In the genomic region with DNA sequence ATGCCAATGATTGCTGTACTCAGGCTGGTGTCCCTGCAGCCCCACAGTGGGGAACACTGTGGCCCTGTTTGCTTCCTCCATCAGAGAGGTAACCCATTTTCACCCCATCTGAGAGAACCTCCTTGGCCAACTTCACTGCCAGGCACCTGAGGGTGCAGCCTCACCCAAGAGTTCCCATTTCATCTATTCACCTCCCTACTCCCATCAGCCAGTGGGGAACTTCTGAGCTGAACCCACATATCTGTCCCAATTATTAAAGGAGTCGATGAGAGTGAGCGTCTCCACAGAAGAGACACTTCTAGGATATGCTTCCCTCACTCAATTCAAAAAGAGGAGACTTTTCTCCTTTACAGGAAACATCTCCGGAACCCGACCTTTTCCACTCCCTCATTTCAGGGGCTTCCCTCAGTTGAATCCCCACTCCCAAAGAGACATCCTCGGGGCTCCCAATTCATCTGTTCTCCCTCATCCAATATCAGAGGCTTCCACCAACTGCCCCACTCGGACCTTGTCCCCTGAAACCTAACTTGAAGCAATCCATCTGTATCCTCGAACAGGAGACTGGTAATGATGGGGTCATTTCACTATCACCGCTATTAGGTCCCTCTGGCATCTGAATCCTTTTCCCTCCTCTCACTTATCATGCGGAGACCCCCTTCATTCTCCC, we compare ENCODE assay signal across 8 cellular contexts. TPM values are rescaled to one million over a fixed set of nuclear protein-coding genes. Genes with fewer than 3 reads are reported as not detected.
DNase-seq lines count a peak whose midpoint lies in the region; ATAC-seq and TF ChIP-seq lines count a peak whose summit lies in the region.

No MANE protein-coding gene starts in this region.

- peak overlapping the region; percentile 93; the same call in 1 of the 2 replicates for H3K27ac ChIP-seq in VCaP

- no peak for ATAC-seq in sciatic nerve
- no peak for ATAC-seq in HG03460 (IDR thresholded peaks at IDR 0.05; ENCODE audit: unreplicated experiment)
- no peak for ATAC-seq in HG02763 (IDR thresholded peaks at IDR 0.05; ENCODE audit: unreplicated experiment)

- H3K4me3 ChIP-seq in GM12864 (ENCODE audit: low read depth, low read length) (peak overlapping the region; percentile 86), fibroblast of villous mesenchyme (ENCODE audit: low read depth, low read length) (peak overlapping the region; percentile 85)

- DNase-seq in GM12864 (ENCODE audit: low read depth) (no peak), fibroblast of villous mesenchyme (ENCODE audit: low read depth) (no peak), sciatic nerve (ENCODE audit: low spot score) (peak; percentile 46), NCI-H2029 (lab: John Stamatoyannopoulos, UW) (no peak), DMS53 (lab: John Stamatoyannopoulos, UW) (no peak)

- TF ChIP-seq CTCF in GM12864 (IDR thresholded peaks at IDR 0.05; ENCODE audit: low read depth, low read length, missing control alignments) (no peak), VCaP (conservative IDR thresholded peaks at IDR 0.05) (no peak), fibroblast of villous mesenchyme (IDR thresholded peaks at IDR 0.05; ENCODE audit: insufficient read depth, low read depth, low read length) (no peak)

- intact Hi-C loops in sciatic nerve (cut with DNase I) = no loop called here

RNA-seq across cellular contexts. Expression of a gene that starts 1.0 kb away (rescaled TPM):
- total RNA-seq in fibroblast of villous mesenchyme = 88.1 and 90.2 TPM in 2 replicates
- total RNA-seq in sciatic nerve = 93.4 TPM

RNA-seq across cellular contexts. Expression of a gene that starts 41.6 kb away (rescaled TPM):
- total RNA-seq in fibroblast of villous mesenchyme (25.9 and 27.7 TPM in 2 replicates), sciatic nerve (39.5 TPM)
